In the genomic region with DNA sequence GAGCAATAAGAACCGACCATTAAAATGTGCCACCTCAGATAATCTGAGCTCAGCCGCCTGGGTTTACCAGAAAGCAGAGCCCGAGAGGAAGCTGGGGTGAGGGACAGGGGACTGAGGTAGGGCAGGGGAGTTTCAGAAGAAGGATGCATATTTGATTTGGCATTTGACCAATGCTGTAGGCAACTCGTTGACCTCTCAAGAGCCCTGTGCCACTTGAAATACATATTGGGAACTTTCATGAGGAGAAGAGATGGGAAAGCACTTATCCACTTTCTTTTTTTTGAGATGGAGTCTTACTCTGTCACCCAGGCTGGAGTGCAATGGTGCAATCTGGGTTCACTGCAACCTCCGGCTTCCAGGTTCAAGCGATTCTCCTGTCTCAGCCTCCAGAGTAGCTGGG, we compare ENCODE assay signal across 25 cellular contexts.
"Had no signal": no experiment of that assay in that cellular context is flagged by ENCODE, and none has a peak within 500 bp of the region (broad histone marks: within the 10 kb centered on the region; RNA-seq: fewer than 3 reads in every experiment).

No MANE protein-coding gene starts in this region.

- H3K27ac ChIP-seq: brain microvascular endothelial cell, cardiac muscle cell, SK-N-MC had no signal

- H3K36me3 ChIP-seq: brain microvascular endothelial cell, cardiac muscle cell had no signal

- H3K4me3 ChIP-seq: cardiac muscle cell, SK-N-MC had no signal

- H3K27me3 ChIP-seq: brain microvascular endothelial cell had no signal

- ATAC-seq: activated T-helper 17 cell treated with anti-CD3 and anti-CD28 coated beads, Interleukin-2, amount 50 U/mL, for 72 hours; Right ventricle myocardium inferior; T-cell had no signal

- DNase-seq: activated B cell treated with CpG ODN at 0.5 μM for 24 hours; activated CD4-positive, alpha-beta memory T cell treated with anti-CD3 and anti-CD28 coated beads for 36 hours; activated CD4-positive, alpha-beta T cell treated with anti-CD3 and anti-CD28 coated beads for 1 hour; activated CD4-positive, alpha-beta T cell treated with anti-CD3 and anti-CD28 coated beads, Interleukin-2, amount 10 ng/mL, durations not matched to agents 24 days and 14 days; activated gamma-delta T cell; activated naive CD4-positive, alpha-beta T cell treated with anti-CD3 and anti-CD28 coated beads, Interleukin-2, amount 10 ng/mL, durations not matched to agents 7 days and 5 days; activated naive CD8-positive, alpha-beta T cell treated with anti-CD3 and anti-CD28 coated beads for 36 hours; activated T-cell treated with anti-CD3 and anti-CD28 coated beads for 4 hours; activated T-cell treated with anti-CD3 and anti-CD28 coated beads, Interleukin-2, amount 50 U/mL, for 48 hours; brain microvascular endothelial cell; Karpas-422; NCI-H1105 treated with DMSO at 0.1 percent for 48 hours; NCI-H1436 treated with DMSO at 0.1 percent for 48 hours; NCI-H187; NCI-H2081; NCI-H2171 treated with DMSO at 0.1 percent for 48 hours; NCI-H226; NCI-H69; T-cell; T-helper 2 cell; T1000 had no signal
